ENCODE assay signal across 1 cellular context in the genomic region with DNA sequence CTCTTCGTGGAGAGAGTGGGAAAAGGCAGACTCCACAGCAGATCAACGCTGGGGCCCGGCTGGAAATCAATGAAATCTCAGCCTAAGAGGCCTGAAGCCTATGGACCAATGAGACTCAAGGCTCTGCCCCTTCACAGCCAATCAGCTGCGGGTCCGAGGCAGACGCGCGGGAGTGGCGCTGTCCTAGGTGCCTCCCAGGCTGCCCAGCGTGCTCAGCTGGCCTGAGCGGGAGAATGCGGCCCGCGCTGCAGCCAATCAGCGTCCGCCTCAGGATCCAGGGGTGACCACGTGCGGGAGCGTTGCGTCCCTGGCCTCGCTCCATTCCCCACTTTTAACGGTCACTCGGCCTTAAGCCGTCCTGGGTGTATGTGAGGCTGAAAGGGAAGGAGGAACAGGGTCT.
A peak's percentile ranks its signal among the peaks of the same experiment; 100 is the strongest.
TF ChIP-seq lines count a peak whose summit lies in the region.

A gene with protein sequence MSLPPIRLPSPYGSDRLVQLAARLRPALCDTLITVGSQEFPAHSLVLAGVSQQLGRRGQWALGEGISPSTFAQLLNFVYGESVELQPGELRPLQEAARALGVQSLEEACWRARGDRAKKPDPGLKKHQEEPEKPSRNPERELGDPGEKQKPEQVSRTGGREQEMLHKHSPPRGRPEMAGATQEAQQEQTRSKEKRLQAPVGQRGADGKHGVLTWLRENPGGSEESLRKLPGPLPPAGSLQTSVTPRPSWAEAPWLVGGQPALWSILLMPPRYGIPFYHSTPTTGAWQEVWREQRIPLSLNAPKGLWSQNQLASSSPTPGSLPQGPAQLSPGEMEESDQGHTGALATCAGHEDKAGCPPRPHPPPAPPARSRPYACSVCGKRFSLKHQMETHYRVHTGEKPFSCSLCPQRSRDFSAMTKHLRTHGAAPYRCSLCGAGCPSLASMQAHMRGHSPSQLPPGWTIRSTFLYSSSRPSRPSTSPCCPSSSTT (plus strand): TSS at position 341 of the 400 bp plus-strand sequence. CDS start 10,069 bp downstream, outside the sequence.

TF ChIP-seq in K562, 482 proteins besides CTCF, POLR2A, EP300 and RAD21 (continued from another document and continues in another):
- TF ChIP-seq, protein P1, sequence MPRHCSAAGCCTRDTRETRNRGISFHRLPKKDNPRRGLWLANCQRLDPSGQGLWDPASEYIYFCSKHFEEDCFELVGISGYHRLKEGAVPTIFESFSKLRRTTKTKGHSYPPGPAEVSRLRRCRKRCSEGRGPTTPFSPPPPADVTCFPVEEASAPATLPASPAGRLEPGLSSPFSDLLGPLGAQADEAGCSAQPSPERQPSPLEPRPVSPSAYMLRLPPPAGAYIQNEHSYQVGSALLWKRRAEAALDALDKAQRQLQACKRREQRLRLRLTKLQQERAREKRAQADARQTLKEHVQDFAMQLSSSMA (CRISPR knock-in tag; IDR thresholded peaks at IDR 0.05) = no peak
- TF ChIP-seq RFX7 (CRISPR knock-in tag; IDR thresholded peaks at IDR 0.05) = no peak
- no peak for TF ChIP-seq STAT5A (IDR thresholded peaks at IDR 0.05; ENCODE audit: borderline replicate concordance, low read length)
- TF ChIP-seq CHD1 (IDR thresholded peaks at IDR 0.05; ENCODE audit: low read length) = no peak
- no peak for TF ChIP-seq PTRF (tag; IDR thresholded peaks at IDR 0.05)
- TF ChIP-seq, protein P2, sequence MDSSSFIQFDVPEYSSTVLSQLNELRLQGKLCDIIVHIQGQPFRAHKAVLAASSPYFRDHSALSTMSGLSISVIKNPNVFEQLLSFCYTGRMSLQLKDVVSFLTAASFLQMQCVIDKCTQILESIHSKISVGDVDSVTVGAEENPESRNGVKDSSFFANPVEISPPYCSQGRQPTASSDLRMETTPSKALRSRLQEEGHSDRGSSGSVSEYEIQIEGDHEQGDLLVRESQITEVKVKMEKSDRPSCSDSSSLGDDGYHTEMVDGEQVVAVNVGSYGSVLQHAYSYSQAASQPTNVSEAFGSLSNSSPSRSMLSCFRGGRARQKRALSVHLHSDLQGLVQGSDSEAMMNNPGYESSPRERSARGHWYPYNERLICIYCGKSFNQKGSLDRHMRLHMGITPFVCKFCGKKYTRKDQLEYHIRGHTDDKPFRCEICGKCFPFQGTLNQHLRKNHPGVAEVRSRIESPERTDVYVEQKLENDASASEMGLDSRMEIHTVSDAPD (CRISPR knock-in tag; IDR thresholded peaks at IDR 0.05) = no peak
- peak; percentile 49; the same call in 1 of the 2 replicates for TF ChIP-seq ZBTB1 (CRISPR knock-in tag; IDR thresholded peaks at IDR 0.05; ENCODE audit: borderline replicate concordance, low read depth)
- TF ChIP-seq ESRRB (CRISPR knock-in tag; IDR thresholded peaks at IDR 0.05; ENCODE audit: borderline replicate concordance) = no peak
- no peak for TF ChIP-seq SMAD3 (CRISPR knock-in tag; conservative IDR thresholded peaks at IDR 0.05)
- no peak for TF ChIP-seq TAF7 (tag; IDR thresholded peaks at IDR 0.05)
- TF ChIP-seq TAL1 (IDR thresholded peaks at IDR 0.05) = no peak
- no peak for TF ChIP-seq CHCHD3 (CRISPR knock-in tag; IDR thresholded peaks at IDR 0.05)
- no peak for TF ChIP-seq MTA2 (IDR thresholded peaks at IDR 0.05; ENCODE audit: low read depth)
- TF ChIP-seq ELF4 (CRISPR knock-in tag; IDR thresholded peaks at IDR 0.05) = no peak
- no peak for TF ChIP-seq ELF1 (tag; IDR thresholded peaks at IDR 0.05)
- TF ChIP-seq BHLHE40 (IDR thresholded peaks at IDR 0.05; ENCODE audit: low read length) = 0 out of 2 replicates have a peak, but pooled peaks have one; percentile 18
- TF ChIP-seq ZFPM2 (CRISPR knock-in tag; IDR thresholded peaks at IDR 0.05) = no peak
- TF ChIP-seq, protein P3, sequence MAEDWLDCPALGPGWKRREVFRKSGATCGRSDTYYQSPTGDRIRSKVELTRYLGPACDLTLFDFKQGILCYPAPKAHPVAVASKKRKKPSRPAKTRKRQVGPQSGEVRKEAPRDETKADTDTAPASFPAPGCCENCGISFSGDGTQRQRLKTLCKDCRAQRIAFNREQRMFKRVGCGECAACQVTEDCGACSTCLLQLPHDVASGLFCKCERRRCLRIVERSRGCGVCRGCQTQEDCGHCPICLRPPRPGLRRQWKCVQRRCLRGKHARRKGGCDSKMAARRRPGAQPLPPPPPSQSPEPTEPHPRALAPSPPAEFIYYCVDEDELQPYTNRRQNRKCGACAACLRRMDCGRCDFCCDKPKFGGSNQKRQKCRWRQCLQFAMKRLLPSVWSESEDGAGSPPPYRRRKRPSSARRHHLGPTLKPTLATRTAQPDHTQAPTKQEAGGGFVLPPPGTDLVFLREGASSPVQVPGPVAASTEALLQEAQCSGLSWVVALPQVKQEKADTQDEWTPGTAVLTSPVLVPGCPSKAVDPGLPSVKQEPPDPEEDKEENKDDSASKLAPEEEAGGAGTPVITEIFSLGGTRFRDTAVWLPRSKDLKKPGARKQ (CRISPR knock-in tag; IDR thresholded peaks at IDR 0.05) = no peak
- TF ChIP-seq, protein P4, sequence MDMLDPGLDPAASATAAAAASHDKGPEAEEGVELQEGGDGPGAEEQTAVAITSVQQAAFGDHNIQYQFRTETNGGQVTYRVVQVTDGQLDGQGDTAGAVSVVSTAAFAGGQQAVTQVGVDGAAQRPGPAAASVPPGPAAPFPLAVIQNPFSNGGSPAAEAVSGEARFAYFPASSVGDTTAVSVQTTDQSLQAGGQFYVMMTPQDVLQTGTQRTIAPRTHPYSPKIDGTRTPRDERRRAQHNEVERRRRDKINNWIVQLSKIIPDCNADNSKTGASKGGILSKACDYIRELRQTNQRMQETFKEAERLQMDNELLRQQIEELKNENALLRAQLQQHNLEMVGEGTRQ (CRISPR knock-in tag; IDR thresholded peaks at IDR 0.05) = peak; percentile 74
- TF ChIP-seq RNF2 (IDR thresholded peaks at IDR 0.05) = peak; percentile 83; the same call in 1 of the 2 replicates
- TF ChIP-seq, protein P5, sequence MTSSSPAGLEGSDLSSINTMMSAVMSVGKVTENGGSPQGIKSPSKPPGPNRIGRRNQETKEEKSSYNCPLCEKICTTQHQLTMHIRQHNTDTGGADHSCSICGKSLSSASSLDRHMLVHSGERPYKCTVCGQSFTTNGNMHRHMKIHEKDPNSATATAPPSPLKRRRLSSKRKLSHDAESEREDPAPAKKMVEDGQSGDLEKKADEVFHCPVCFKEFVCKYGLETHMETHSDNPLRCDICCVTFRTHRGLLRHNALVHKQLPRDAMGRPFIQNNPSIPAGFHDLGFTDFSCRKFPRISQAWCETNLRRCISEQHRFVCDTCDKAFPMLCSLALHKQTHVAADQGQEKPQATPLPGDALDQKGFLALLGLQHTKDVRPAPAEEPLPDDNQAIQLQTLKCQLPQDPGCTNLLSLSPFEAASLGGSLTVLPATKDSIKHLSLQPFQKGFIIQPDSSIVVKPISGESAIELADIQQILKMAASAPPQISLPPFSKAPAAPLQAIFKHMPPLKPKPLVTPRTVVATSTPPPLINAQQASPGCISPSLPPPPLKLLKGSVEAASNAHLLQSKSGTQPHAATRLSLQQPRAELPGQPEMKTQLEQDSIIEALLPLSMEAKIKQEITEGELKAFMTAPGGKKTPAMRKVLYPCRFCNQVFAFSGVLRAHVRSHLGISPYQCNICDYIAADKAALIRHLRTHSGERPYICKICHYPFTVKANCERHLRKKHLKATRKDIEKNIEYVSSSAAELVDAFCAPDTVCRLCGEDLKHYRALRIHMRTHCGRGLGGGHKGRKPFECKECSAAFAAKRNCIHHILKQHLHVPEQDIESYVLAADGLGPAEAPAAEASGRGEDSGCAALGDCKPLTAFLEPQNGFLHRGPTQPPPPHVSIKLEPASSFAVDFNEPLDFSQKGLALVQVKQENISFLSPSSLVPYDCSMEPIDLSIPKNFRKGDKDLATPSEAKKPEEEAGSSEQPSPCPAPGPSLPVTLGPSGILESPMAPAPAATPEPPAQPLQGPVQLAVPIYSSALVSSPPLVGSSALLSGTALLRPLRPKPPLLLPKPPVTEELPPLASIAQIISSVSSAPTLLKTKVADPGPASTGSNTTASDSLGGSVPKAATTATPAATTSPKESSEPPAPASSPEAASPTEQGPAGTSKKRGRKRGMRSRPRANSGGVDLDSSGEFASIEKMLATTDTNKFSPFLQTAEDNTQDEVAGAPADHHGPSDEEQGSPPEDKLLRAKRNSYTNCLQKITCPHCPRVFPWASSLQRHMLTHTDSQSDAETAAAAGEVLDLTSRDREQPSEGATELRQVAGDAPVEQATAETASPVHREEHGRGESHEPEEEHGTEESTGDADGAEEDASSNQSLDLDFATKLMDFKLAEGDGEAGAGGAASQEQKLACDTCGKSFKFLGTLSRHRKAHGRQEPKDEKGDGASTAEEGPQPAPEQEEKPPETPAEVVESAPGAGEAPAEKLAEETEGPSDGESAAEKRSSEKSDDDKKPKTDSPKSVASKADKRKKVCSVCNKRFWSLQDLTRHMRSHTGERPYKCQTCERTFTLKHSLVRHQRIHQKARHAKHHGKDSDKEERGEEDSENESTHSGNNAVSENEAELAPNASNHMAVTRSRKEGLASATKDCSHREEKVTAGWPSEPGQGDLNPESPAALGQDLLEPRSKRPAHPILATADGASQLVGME (CRISPR knock-in tag; IDR thresholded peaks at IDR 0.05) = no peak
- no peak for TF ChIP-seq NFATC3 (IDR thresholded peaks at IDR 0.05)
- TF ChIP-seq, protein P6, sequence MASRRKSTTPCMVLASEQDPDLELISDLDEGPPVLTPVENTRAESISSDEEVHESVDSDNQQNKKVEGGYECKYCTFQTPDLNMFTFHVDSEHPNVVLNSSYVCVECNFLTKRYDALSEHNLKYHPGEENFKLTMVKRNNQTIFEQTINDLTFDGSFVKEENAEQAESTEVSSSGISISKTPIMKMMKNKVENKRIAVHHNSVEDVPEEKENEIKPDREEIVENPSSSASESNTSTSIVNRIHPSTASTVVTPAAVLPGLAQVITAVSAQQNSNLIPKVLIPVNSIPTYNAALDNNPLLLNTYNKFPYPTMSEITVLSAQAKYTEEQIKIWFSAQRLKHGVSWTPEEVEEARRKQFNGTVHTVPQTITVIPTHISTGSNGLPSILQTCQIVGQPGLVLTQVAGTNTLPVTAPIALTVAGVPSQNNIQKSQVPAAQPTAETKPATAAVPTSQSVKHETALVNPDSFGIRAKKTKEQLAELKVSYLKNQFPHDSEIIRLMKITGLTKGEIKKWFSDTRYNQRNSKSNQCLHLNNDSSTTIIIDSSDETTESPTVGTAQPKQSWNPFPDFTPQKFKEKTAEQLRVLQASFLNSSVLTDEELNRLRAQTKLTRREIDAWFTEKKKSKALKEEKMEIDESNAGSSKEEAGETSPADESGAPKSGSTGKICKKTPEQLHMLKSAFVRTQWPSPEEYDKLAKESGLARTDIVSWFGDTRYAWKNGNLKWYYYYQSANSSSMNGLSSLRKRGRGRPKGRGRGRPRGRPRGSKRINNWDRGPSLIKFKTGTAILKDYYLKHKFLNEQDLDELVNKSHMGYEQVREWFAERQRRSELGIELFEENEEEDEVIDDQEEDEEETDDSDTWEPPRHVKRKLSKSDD (conservative IDR thresholded peaks at IDR 0.05; ENCODE audit: low read length) = no peak
- TF ChIP-seq, protein P7, sequence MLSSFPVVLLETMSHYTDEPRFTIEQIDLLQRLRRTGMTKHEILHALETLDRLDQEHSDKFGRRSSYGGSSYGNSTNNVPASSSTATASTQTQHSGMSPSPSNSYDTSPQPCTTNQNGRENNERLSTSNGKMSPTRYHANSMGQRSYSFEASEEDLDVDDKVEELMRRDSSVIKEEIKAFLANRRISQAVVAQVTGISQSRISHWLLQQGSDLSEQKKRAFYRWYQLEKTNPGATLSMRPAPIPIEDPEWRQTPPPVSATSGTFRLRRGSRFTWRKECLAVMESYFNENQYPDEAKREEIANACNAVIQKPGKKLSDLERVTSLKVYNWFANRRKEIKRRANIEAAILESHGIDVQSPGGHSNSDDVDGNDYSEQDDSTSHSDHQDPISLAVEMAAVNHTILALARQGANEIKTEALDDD (IDR thresholded peaks at IDR 0.05) = no peak
- no peak for TF ChIP-seq NCOA2 (IDR thresholded peaks at IDR 0.05; ENCODE audit: partially characterized antibody in 2 of 2)
- no peak for TF ChIP-seq ARNT (IDR thresholded peaks at IDR 0.05)
- no peak for TF ChIP-seq MCM3 (IDR thresholded peaks at IDR 0.05)
- TF ChIP-seq MAFG (tag; conservative IDR thresholded peaks at IDR 0.05) = no peak
- TF ChIP-seq, protein P8, sequence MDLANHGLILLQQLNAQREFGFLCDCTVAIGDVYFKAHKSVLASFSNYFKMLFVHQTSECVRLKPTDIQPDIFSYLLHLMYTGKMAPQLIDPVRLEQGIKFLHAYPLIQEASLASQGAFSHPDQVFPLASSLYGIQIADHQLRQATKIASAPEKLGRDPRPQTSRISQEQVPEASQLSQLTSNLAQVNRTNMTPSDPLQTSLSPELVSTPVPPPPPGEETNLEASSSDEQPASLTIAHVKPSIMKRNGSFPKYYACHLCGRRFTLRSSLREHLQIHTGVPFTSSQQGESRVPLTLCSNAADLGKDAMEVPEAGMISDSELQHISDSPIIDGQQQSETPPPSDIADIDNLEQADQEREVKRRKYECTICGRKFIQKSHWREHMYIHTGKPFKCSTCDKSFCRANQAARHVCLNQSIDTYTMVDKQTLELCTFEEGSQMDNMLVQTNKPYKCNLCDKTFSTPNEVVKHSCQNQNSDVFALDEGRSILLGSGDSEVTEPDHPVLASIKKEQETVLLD (IDR thresholded peaks at IDR 0.05) = no peak
- no peak for TF ChIP-seq MCM2 (IDR thresholded peaks at IDR 0.05; ENCODE audit: low read depth)
- peak; percentile 25 for TF ChIP-seq HMGN3 (IDR thresholded peaks at IDR 0.05; ENCODE audit: borderline replicate concordance, extremely low read depth, insufficient read length, low read depth, low read length)
- no peak for TF ChIP-seq MXI1 (IDR thresholded peaks at IDR 0.05; ENCODE audit: low read depth, low read length)
- TF ChIP-seq, protein P9, sequence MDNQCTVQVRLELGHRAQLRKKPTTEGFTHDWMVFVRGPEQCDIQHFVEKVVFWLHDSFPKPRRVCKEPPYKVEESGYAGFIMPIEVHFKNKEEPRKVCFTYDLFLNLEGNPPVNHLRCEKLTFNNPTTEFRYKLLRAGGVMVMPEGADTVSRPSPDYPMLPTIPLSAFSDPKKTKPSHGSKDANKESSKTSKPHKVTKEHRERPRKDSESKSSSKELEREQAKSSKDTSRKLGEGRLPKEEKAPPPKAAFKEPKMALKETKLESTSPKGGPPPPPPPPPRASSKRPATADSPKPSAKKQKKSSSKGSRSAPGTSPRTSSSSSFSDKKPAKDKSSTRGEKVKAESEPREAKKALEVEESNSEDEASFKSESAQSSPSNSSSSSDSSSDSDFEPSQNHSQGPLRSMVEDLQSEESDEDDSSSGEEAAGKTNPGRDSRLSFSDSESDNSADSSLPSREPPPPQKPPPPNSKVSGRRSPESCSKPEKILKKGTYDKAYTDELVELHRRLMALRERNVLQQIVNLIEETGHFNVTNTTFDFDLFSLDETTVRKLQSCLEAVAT (IDR thresholded peaks at IDR 0.05) = no peak
- no peak for TF ChIP-seq MEF2D (tag; conservative IDR thresholded peaks at IDR 0.05; ENCODE audit: low read depth)
- no peak for TF ChIP-seq ELF2 (CRISPR knock-in tag; IDR thresholded peaks at IDR 0.05)
- TF ChIP-seq ZZZ3 (IDR thresholded peaks at IDR 0.05) = no peak
- TF ChIP-seq, protein P10, sequence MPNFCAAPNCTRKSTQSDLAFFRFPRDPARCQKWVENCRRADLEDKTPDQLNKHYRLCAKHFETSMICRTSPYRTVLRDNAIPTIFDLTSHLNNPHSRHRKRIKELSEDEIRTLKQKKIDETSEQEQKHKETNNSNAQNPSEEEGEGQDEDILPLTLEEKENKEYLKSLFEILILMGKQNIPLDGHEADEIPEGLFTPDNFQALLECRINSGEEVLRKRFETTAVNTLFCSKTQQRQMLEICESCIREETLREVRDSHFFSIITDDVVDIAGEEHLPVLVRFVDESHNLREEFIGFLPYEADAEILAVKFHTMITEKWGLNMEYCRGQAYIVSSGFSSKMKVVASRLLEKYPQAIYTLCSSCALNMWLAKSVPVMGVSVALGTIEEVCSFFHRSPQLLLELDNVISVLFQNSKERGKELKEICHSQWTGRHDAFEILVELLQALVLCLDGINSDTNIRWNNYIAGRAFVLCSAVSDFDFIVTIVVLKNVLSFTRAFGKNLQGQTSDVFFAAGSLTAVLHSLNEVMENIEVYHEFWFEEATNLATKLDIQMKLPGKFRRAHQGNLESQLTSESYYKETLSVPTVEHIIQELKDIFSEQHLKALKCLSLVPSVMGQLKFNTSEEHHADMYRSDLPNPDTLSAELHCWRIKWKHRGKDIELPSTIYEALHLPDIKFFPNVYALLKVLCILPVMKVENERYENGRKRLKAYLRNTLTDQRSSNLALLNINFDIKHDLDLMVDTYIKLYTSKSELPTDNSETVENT (CRISPR knock-in tag; IDR thresholded peaks at IDR 0.05) = no peak
- TF ChIP-seq SUPT5H (IDR thresholded peaks at IDR 0.05) = no peak
